ENCODE assay signal across 9 cellular contexts in genomic region chr17:17387461-17388362, GRCh38.
DNase-seq lines count a peak whose midpoint lies in the region; ATAC-seq and TF ChIP-seq lines count a peak whose summit lies in the region.
"Had no signal": no experiment of that assay in that cellular context is flagged by ENCODE, and none has a peak within 500 bp of the region (broad histone marks: within the 10 kb centered on the region; RNA-seq: fewer than 3 reads in every experiment).

No MANE protein-coding gene starts in this region.

- 72 to 95% methylated on average over 11 to 15 of the region's 15 CpGs for WGBS in endodermal cell (ENCODE audit: insufficient coverage in 1 of 2, insufficient read length in 1 of 2), 2 experiments

- TF ChIP-seq CTCF in endodermal cell (conservative IDR thresholded peaks at IDR 0.05) (peak; percentile 94), osteoblast (IDR thresholded peaks at IDR 0.05; ENCODE audit: extremely low read depth, low read depth, low read length) (no peak)

- H3K9me3 ChIP-seq in endodermal cell (ENCODE audit: control insufficient read depth, low read length) (peaks cover 4% of the 10 kb centered on the region), osteoblast (ENCODE audit: low read depth, low read length) (no peaks in the 10 kb centered on the region)

- no peak overlapping the region for H3K4me3 Mint-ChIP-seq in endodermal cell
- H3K4me3 Mint-ChIP-seq in activated T-cell treated with anti-CD3 and anti-CD28 coated beads, Interleukin-2, amount 50 U/mL, for 4 hours: no peak overlapping the region

- H2AFZ ChIP-seq in osteoblast (ENCODE audit: low read length): no peak overlapping the region

- H3K36me3 Mint-ChIP-seq in endodermal cell (ENCODE audit: low read depth): no peaks in the 10 kb centered on the region
- no peaks in the 10 kb centered on the region for H3K36me3 Mint-ChIP-seq in activated T-cell treated with anti-CD3 and anti-CD28 coated beads, Interleukin-2, amount 50 U/mL, for 4 hours (ENCODE audit: insufficient read depth)

- no peak for ATAC-seq in GM21423 (IDR thresholded peaks at IDR 0.05; ENCODE audit: unreplicated experiment)
- ATAC-seq in activated T-cell treated with anti-CD3 and anti-CD28 coated beads, Interleukin-2, amount 50 U/mL, for 4 hours: no peak
- no peak for ATAC-seq in GM19463 (IDR thresholded peaks at IDR 0.05; ENCODE audit: unreplicated experiment)
- ATAC-seq: stimulated activated naive CD8-positive, alpha-beta T cell treated with anti-CD3 and anti-CD28 coated beads, Interleukin-15, Interleukin-2, amounts not matched to agents 100 U/mL and 50 U/mL, for 24 hours had no signal

- H3K36me3 ChIP-seq in H7 (replicated peaks; ENCODE audit: control insufficient read depth, insufficient read depth, low read length) (no peaks in the 10 kb centered on the region), endodermal cell (ENCODE audit: control insufficient read depth, insufficient read depth, low read length) (no peaks in the 10 kb centered on the region), osteoblast (ENCODE audit: insufficient read depth, low read length) (no peaks in the 10 kb centered on the region)

- no peak overlapping the region for H3K4me2 ChIP-seq in osteoblast (ENCODE audit: insufficient read depth, low read length)

- no peak overlapping the region for H3K9ac ChIP-seq in endodermal cell (ENCODE audit: extremely low read depth, low read length, poor library complexity, severe bottlenecking)

- no peaks in the 10 kb centered on the region for H3K27me3 ChIP-seq in H7 (ENCODE audit: control insufficient read depth, insufficient read depth, low read length)
- no peaks in the 10 kb centered on the region for H3K27me3 ChIP-seq in endodermal cell (ENCODE audit: control insufficient read depth, insufficient read depth, low read length, poor library complexity, severe bottlenecking)
- peaks cover 3% of the 10 kb centered on the region for H3K27me3 ChIP-seq in osteoblast (ENCODE audit: insufficient read depth, low read length)

- no peaks in the 10 kb centered on the region for H3K27me3 Mint-ChIP-seq in endodermal cell (ENCODE audit: insufficient read depth)
- H3K27me3 Mint-ChIP-seq in activated T-cell treated with anti-CD3 and anti-CD28 coated beads, Interleukin-2, amount 50 U/mL, for 4 hours (ENCODE audit: low read depth): no peaks in the 10 kb centered on the region

- no peaks in the 10 kb centered on the region for H4K20me1 ChIP-seq in osteoblast (ENCODE audit: insufficient read depth, low read length)

- no peaks in the 10 kb centered on the region for H3K9me3 Mint-ChIP-seq in endodermal cell
- H3K9me3 Mint-ChIP-seq in activated T-cell treated with anti-CD3 and anti-CD28 coated beads, Interleukin-2, amount 50 U/mL, for 4 hours: no peaks in the 10 kb centered on the region

- no peak overlapping the region for H3K27ac ChIP-seq in endodermal cell (ENCODE audit: low read depth, low read length)
- no peak overlapping the region for H3K27ac ChIP-seq in osteoblast (ENCODE audit: low read depth, low read length)

- no peaks in the 10 kb centered on the region for H3K4me1 Mint-ChIP-seq in endodermal cell
- peaks cover 15% of the 10 kb centered on the region for H3K4me1 Mint-ChIP-seq in activated T-cell treated with anti-CD3 and anti-CD28 coated beads, Interleukin-2, amount 50 U/mL, for 4 hours (ENCODE audit: low read depth)

- H3K4me1 ChIP-seq in endodermal cell (ENCODE audit: control insufficient read depth, insufficient read depth, low read length) (no peaks in the 10 kb centered on the region), osteoblast (ENCODE audit: insufficient read depth, low read length) (peaks cover 4% of the 10 kb centered on the region)

- H3K4me3 ChIP-seq in H7 (ENCODE audit: insufficient read depth, low read depth, low read length) (no peak overlapping the region), endodermal cell (ENCODE audit: low read length) (no peak overlapping the region), osteoblast (ENCODE audit: insufficient read depth, low read length) (no peak overlapping the region)

- DNase-seq in H7 (peak; percentile 93), NCI-H2196 treated with DMSO at 0.1 percent for 48 hours (lab: John Stamatoyannopoulos, UW; ENCODE audit: unreplicated experiment) (peak; percentile 21), endodermal cell (peak; percentile 96), osteoblast (ENCODE audit: insufficient read length, low spot score, missing footprints) (peak; percentile 56)
- no peak for DNase-seq in activated CD8-positive, alpha-beta memory T cell treated with anti-CD3 and anti-CD28 coated beads, Interleukin-2, amount 50 U/mL, for 4 hours
- DNase-seq in activated T-cell treated with anti-CD3 and anti-CD28 coated beads, Interleukin-2, amount 50 U/mL, for 4 hours: no peak
- DNase-seq: stimulated activated naive CD8-positive, alpha-beta T cell treated with anti-CD3 and anti-CD28 coated beads, Interleukin-15, Interleukin-2, amounts not matched to agents 100 U/mL and 50 U/mL, for 24 hours had no signal

- H3K27ac Mint-ChIP-seq in endodermal cell: no peak overlapping the region

- H3K79me2 ChIP-seq in osteoblast (ENCODE audit: insufficient read depth, low read length): no peaks in the 10 kb centered on the region

Comparison
In these comparisons a context has a peak if more than half of its experiments do, and no peak if none do; other contexts are left out.
1. DNase-seq: peak in H7 (single experiment), NCI-H2196 treated with DMSO at 0.1 percent for 48 hours (single experiment), endodermal cell (single experiment) and osteoblast (single experiment); none in activated CD8-positive, alpha-beta memory T cell treated with anti-CD3 and anti-CD28 coated beads, Interleukin-2, amount 50 U/mL, for 4 hours (single experiment) and activated T-cell treated with anti-CD3 and anti-CD28 coated beads, Interleukin-2, amount 50 U/mL, for 4 hours (single experiment).